Comparison of ENCODE assay signal across 6 cellular contexts in the genomic region with DNA sequence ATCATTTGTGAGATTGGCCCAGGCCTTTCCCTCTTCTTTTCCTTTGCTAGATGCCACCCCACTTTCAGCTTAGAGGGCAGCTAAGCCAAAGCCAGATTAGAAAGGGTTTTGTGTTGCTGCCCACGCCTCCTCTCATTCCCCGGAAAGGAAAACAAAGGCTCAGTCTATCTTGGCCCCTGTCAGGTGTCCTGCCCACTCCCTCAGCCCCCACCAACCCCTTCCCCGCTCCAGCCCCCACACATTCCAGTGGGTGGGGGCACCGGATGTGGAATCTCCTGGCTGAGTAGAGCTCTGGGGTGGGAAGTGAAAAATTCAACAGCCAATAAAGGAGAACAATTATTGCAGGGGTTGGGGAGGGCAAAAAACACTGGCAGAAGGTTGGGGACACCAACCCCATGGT. TPM values are rescaled to one million over a fixed set of nuclear protein-coding genes. Genes with fewer than 3 reads are reported as not detected.
DNase-seq lines count a peak whose midpoint lies in the region; ATAC-seq and TF ChIP-seq lines count a peak whose summit lies in the region.

No MANE protein-coding gene starts in this region.

- H3K9ac ChIP-seq in Karpas-422 (ENCODE audit: low read length), result peak overlapping the region; percentile 84
- peak overlapping the region in 1 of 2 donors; percentile 91 for H3K9ac ChIP-seq in colonic mucosa (ENCODE audit: low read depth in 2 of 2, low read length in 2 of 2)
- H3K9ac ChIP-seq in rectal smooth muscle tissue (ENCODE audit: low read length), result no peak overlapping the region

- intact Hi-C loops in colonic mucosa (cut with DNase I) (no loop called here), sciatic nerve (cut with DNase I) (no loop called here)

- H3K4me3 ChIP-seq in Karpas-422 (ENCODE audit: low read length), result peak overlapping the region; percentile 74; the same call in 1 of the 2 replicates
- H3K4me3 ChIP-seq in colonic mucosa, result no peak overlapping the region
- H3K4me3 ChIP-seq in rectal smooth muscle tissue (ENCODE audit: low read length), result peak overlapping the region; percentile 91

- no peaks in the 10 kb centered on the region for H3K27me3 ChIP-seq in Karpas-422 (ENCODE audit: low read length)
- H3K27me3 ChIP-seq in colonic mucosa, result no peaks in the 10 kb centered on the region
- no peaks in the 10 kb centered on the region for H3K27me3 ChIP-seq in rectal smooth muscle tissue (ENCODE audit: control insufficient read depth, insufficient read depth, low read length)

- no peaks in the 10 kb centered on the region for H3K9me2 ChIP-seq in Karpas-422 (replicated peaks; ENCODE audit: insufficient read depth, low read length)

- no peak for TF ChIP-seq CTCF in colonic mucosa (IDR thresholded peaks at IDR 0.05)

- no peak overlapping the region for H2AFZ ChIP-seq in Karpas-422 (ENCODE audit: low read length)

- peaks cover 25% of the 10 kb centered on the region for H3K79me2 ChIP-seq in Karpas-422 (ENCODE audit: low read length)

- H3K4me1 ChIP-seq in Karpas-422 (ENCODE audit: low read length), result peaks cover 34% of the 10 kb centered on the region
- H3K4me1 ChIP-seq in colonic mucosa, result peaks cover 45% of the 10 kb centered on the region
- peaks cover 58% of the 10 kb centered on the region for H3K4me1 ChIP-seq in rectal smooth muscle tissue (ENCODE audit: control insufficient read depth, insufficient read depth, low read length)

- H3K27ac ChIP-seq in Karpas-422 (ENCODE audit: low read length), result no peak overlapping the region
- peak overlapping the region; percentile 99 for H3K27ac ChIP-seq in colonic mucosa
- H3K27ac ChIP-seq in rectal smooth muscle tissue (ENCODE audit: low read depth, low read length), result peak overlapping the region; percentile 96

- no peak for DNase-seq in Karpas-422
- no peak for DNase-seq in colonic mucosa
- no peak for DNase-seq in NCI-H2196 (lab: John Stamatoyannopoulos, UW; ENCODE audit: unreplicated experiment)
- no peak for DNase-seq in sciatic nerve (ENCODE audit: low spot score)

- no peaks in the 10 kb centered on the region for H3K9me3 ChIP-seq in Karpas-422 (ENCODE audit: low read length)
- no peaks in the 10 kb centered on the region for H3K9me3 ChIP-seq in colonic mucosa

- H3K4me2 ChIP-seq in Karpas-422 (ENCODE audit: low read depth, low read length, poor library complexity, severe bottlenecking), result peak overlapping the region; percentile 95

- H3K36me3 ChIP-seq in Karpas-422 (ENCODE audit: insufficient read depth, low read length) (no peaks in the 10 kb centered on the region), colonic mucosa (no peaks in the 10 kb centered on the region), rectal smooth muscle tissue (ENCODE audit: control insufficient read depth, insufficient read depth, low read length) (no peaks in the 10 kb centered on the region)

- no peaks in the 10 kb centered on the region for H4K20me1 ChIP-seq in Karpas-422 (ENCODE audit: insufficient read depth, low read depth, low read length)

- ATAC-seq in sciatic nerve (no peak), HG02885 (IDR thresholded peaks at IDR 0.05; ENCODE audit: poor library complexity, unreplicated experiment) (no peak)

RNA-seq across cellular contexts. Expression of a gene that starts 2.2 kb away (rescaled TPM):
- total RNA-seq in Karpas-422 (2014; rRNA removed; shearing (Covaris generic); ENCODE audit: low replicate concordance), result 12.4 and 12.8 TPM in 2 replicates
- total RNA-seq in colonic mucosa, result 10 to 100 TPM; 22.6 to 29.6 TPM
- total RNA-seq in sciatic nerve, result 23.3 TPM

RNA-seq across cellular contexts. Expression of a gene that starts 2.2 kb away (rescaled TPM):
- 83.4 and 191 TPM in 2 replicates for total RNA-seq in Karpas-422 (2014; rRNA removed; shearing (Covaris generic); ENCODE audit: low replicate concordance)
- total RNA-seq in colonic mucosa (100 to 1,000 TPM; 214 to 242 TPM), sciatic nerve (171 TPM)

RNA-seq across cellular contexts. Expression of a gene that starts 10.3 kb away (rescaled TPM):
- 0.78 and 2.6 TPM in 2 replicates for total RNA-seq in Karpas-422 (2014; rRNA removed; shearing (Covaris generic); ENCODE audit: low replicate concordance)
- 10 to 100 TPM; 10.8 to 64.4 TPM for total RNA-seq in colonic mucosa
- 307 TPM for total RNA-seq in sciatic nerve

RNA-seq across cellular contexts. Expression of a gene that starts 10.8 kb away (rescaled TPM):
- total RNA-seq in Karpas-422 (2014; rRNA removed; shearing (Covaris generic); ENCODE audit: low replicate concordance), result 150 and 266 TPM in 2 replicates
- total RNA-seq in colonic mucosa (1,000 to 10,000 TPM in 1 of 2 donors, 100 to 1,000 TPM in 1; 707 to 1,094 TPM), sciatic nerve (870 TPM)

RNA-seq across cellular contexts. Expression of a gene that starts 24.9 kb away (rescaled TPM):
- 2.9 and 7.8 TPM in 2 replicates for total RNA-seq in Karpas-422 (2014; rRNA removed; shearing (Covaris generic); ENCODE audit: low replicate concordance)
- total RNA-seq in colonic mucosa, result 1 to 10 TPM; 3.2 to 3.7 TPM
- total RNA-seq in sciatic nerve, result 10.0 TPM
